ENCODE assay signal across 8 cellular contexts in the genomic region with DNA sequence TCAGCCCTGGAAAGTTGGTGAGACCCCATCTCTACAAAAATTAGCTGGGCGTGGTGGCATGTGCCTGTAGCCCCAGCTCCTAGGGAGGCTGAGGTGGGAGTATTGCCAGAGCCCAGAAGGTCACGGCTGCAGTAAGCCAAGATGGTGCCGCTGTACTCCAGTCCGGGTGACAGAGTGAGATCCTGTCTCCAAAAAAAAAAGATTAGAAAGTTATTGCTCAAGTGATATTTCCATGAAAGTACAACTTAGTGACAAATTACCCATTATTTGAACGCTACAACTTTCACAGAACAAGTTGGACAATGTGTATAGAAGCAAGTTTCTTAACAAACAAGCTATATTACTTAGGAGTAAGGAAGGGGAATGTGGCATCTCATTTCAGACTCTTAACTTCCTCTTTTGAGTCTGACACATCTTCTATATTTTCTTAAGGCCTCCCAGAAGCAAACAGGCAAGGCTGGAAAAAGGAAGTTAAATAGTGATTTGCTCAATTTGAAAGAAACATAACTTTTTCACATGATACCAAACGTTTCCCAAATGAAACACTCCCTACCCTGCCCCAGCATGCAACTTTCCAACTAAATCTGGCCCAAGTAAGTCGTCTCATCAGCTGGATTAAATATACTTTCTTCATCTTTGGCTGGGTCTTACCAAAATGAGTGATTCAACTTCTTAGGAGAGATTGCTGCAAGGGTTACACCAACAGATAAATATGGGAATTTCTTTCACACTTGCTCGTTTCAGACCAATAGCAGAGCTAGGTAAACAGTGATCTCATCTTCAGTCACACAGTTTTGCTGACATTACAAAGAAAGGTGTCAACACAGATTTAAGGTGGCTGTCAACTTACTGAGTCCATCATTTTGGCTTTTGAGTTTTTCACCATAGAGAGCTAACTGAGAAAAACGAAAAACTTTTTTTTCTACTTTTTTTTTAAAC.
DNase-seq lines count a peak whose midpoint lies in the region; ATAC-seq and TF ChIP-seq lines count a peak whose summit lies in the region.

No MANE protein-coding gene starts in this region.

- H3K9ac ChIP-seq in rectal smooth muscle tissue (ENCODE audit: low read length) = no peak overlapping the region

- in situ Hi-C loops in GM13977 (cut with MboI; ENCODE audit: low pct_unique_long_range_greater_than_20kb, low sequenced_read_pairs, unreplicated experiment) = no loop called here

- H3K4me1 Mint-ChIP-seq in T-helper 17 cell = peaks cover 25% of the 10 kb centered on the region

- peak overlapping the region; percentile 94 for H3K27ac ChIP-seq in rectal smooth muscle tissue (ENCODE audit: low read depth, low read length)

- no peaks in the 10 kb centered on the region for H3K9me3 ChIP-seq in T-helper 17 cell (ENCODE audit: control insufficient read depth, low read length, poor library complexity, severe bottlenecking)

- DNase-seq in ELR (ENCODE audit: low read depth) (peak; percentile 81), T-helper 17 cell (no peak), fibroblast of pulmonary artery (ENCODE audit: low read depth) (peak; percentile 73), GM13977 (ENCODE audit: low spot score) (no peak), HUDEP-2 (lab: John Stamatoyannopoulos, UW; ENCODE audit: unreplicated experiment in 76 of 76) (no peak), NCI-H526 treated with DMSO at 0.1 percent for 48 hours (lab: John Stamatoyannopoulos, UW) (no peak)

- ATAC-seq in HG02885 (IDR thresholded peaks at IDR 0.05; ENCODE audit: poor library complexity, unreplicated experiment) (peak; percentile 47), T-helper 17 cell (no peak)

- TF ChIP-seq CTCF in fibroblast of pulmonary artery (IDR thresholded peaks at IDR 0.05; ENCODE audit: low read length, missing control alignments) = no peak
- no peak for TF ChIP-seq CTCF in GM13977 (IDR thresholded peaks at IDR 0.05; ENCODE audit: extremely low read depth, insufficient read depth, missing control alignments)

- no peaks in the 10 kb centered on the region for H3K27me3 ChIP-seq in rectal smooth muscle tissue (ENCODE audit: control insufficient read depth, insufficient read depth, low read length)

- no peaks in the 10 kb centered on the region for H3K36me3 Mint-ChIP-seq in T-helper 17 cell (ENCODE audit: low read depth)

- no peak overlapping the region for H3K4me3 ChIP-seq in fibroblast of pulmonary artery (replicated peaks; ENCODE audit: low read depth, low read length)
- no peak overlapping the region for H3K4me3 ChIP-seq in rectal smooth muscle tissue (ENCODE audit: low read length)

- no peaks in the 10 kb centered on the region for H3K36me3 ChIP-seq in rectal smooth muscle tissue (ENCODE audit: control insufficient read depth, insufficient read depth, low read length)

- H3K27me3 Mint-ChIP-seq in T-helper 17 cell = no peaks in the 10 kb centered on the region

- peak overlapping the region; percentile 95 for H3K27ac Mint-ChIP-seq in T-helper 17 cell

- peak overlapping the region; percentile 31 for H3K4me3 Mint-ChIP-seq in T-helper 17 cell

- peaks cover 26% of the 10 kb centered on the region for H3K4me1 ChIP-seq in rectal smooth muscle tissue (ENCODE audit: control insufficient read depth, insufficient read depth, low read length)

Comparison
In these comparisons a context has a peak if more than half of its experiments do, and no peak if none do; other contexts are left out.
1. DNase-seq: peak in ELR (single experiment) and fibroblast of pulmonary artery (single experiment); none in T-helper 17 cell (0 of 3), GM13977 (single experiment), HUDEP-2 (0 of 76) and NCI-H526 treated with DMSO at 0.1 percent for 48 hours (single experiment).